ENCODE assay signal across 1 cellular context in genomic region chr17:78806451-78806850, GRCh38.
TF ChIP-seq lines count a peak whose summit lies in the region.

No MANE protein-coding gene starts in this region.

TF ChIP-seq in WTC11, 78 proteins besides CTCF, POLR2A, EP300 and RAD21 (continued from another document):
- TF ChIP-seq USF2 (CRISPR knock-in tag; IDR thresholded peaks at IDR 0.05) = no peak
- TF ChIP-seq SMAD3 (CRISPR knock-in tag; IDR thresholded peaks at IDR 0.05; ENCODE audit: borderline replicate concordance) = no peak
- TF ChIP-seq MLX (CRISPR knock-in tag; IDR thresholded peaks at IDR 0.05) = no peak
- TF ChIP-seq ARID4B (CRISPR knock-in tag; IDR thresholded peaks at IDR 0.05; ENCODE audit: borderline replicate concordance) = no peak
